In the genomic region with DNA sequence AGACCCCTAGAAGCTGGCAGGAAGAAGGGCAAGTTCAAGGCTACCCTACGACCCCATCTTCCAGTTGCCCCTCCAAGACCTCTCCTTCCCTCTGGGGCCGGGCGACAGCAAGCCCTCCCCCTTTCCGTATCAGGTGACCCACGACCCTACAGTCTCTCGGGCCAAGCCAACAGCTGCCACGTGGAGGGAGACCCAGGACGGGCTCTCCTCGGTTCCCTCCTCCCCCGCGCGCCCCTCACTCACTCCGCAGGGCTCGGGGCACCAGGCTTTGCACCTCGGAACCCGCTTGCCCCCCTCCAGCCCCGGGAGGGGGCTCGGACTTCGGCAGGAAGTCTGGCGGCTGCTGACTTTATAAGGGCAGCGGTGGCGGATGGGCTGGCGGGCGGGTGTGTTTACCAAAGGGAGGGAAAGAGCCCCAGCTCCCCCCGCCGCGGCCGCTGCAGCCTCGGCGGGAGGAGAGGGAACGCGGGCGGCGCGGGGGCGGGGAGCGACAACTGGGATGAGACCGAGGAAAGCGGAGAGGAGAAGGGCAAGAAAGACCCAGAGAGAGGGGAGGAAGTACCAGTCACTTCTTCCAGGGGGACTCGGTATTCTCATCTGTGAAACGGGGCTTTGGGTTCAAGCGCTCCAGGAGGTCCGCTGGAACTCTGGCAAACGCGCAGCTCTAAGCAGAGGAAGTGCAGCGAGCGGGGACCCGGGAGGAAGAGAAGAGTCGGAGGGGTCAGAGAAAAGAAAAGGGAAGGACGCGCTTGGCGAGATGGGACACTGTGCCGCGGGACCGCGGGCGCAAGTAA, we compare ENCODE assay signal across 8 cellular contexts. TPM values are rescaled to one million over a fixed set of nuclear protein-coding genes. Genes with fewer than 3 reads are reported as not detected.
DNase-seq lines count a peak whose midpoint lies in the region; ATAC-seq, FAIRE-seq and TF ChIP-seq lines count a peak whose summit lies in the region.

No MANE protein-coding gene starts in this region.

- no peak for TF ChIP-seq CTCF in CD4-positive, alpha-beta T cell (IDR thresholded peaks at IDR 0.05)
- no peak for TF ChIP-seq CTCF in brain (conservative IDR thresholded peaks at IDR 0.05)
- TF ChIP-seq CTCF in keratinocyte (optimal IDR thresholded peaks at IDR 0.05 in 1 of 3, IDR thresholded peaks at IDR 0.05 in 1 of 3, conservative IDR thresholded peaks at IDR 0.05 in 1 of 3; ENCODE audit: extremely low read depth in 1 of 3, insufficient read depth in 2 of 3, low read length in 3 of 3), result no peak

- peak overlapping the region; percentile 90 for H3K4me2 ChIP-seq in keratinocyte (ENCODE audit: control insufficient read depth, extremely low read depth, insufficient read depth, low read depth, low read length)

- no peaks in the 10 kb centered on the region for H3K79me2 ChIP-seq in keratinocyte (ENCODE audit: control insufficient read depth, insufficient read depth, low read length)

- peak overlapping the region; percentile 61 for H3K9ac ChIP-seq in keratinocyte (ENCODE audit: control insufficient read depth, extremely low read depth, insufficient read depth, low read length)

- DNase-seq in CD4-positive, alpha-beta T cell, result peak; percentile 10 to 63 (median 32)
- DNase-seq in HUDEP-2 (lab: John Stamatoyannopoulos, UW; ENCODE audit: unreplicated experiment in 76 of 76) (peak in 39 of 76 experiments; percentile 13 to 64 (median 39)), keratinocyte (ENCODE audit: low read depth, low spot score) (no peak), cerebellum (ENCODE audit: low spot score) (no peak)
- DNase-seq in stimulated activated CD4-positive, alpha-beta T cell treated with anti-CD3 and anti-CD28 coated beads, Interleukin-1b, Interleukin-23, amount 100 ng/mL, for 48 hours, result peak; percentile 47

- CTCF ChIA-PET in CD4-positive, alpha-beta T cell (lab: Charles Lee), result interaction anchor here (0.8 to 4.9 kb wide), 3 partner anchors 13 to 130 kb away, joined by 3 to 19 read pairs (median 9); no protein-coding TSS in a partner anchor

- no peaks in the 10 kb centered on the region for H3K9me1 ChIP-seq in keratinocyte (ENCODE audit: control insufficient read depth, extremely low read depth, insufficient read depth, low read length)

- H3K9me3 ChIP-seq in CD4-positive, alpha-beta T cell (ENCODE audit: control insufficient read depth, low read length), result no peaks in the 10 kb centered on the region
- no peaks in the 10 kb centered on the region for H3K9me3 ChIP-seq in keratinocyte (ENCODE audit: control insufficient read depth, low read depth, low read length)

- peaks cover 34% of the 10 kb centered on the region for H3K4me1 Mint-ChIP-seq in CD4-positive, alpha-beta T cell (ENCODE audit: low read depth)
- peaks cover 17% of the 10 kb centered on the region for H3K4me1 Mint-ChIP-seq in T-helper 1 cell treated with Interleukin-12 subunit alpha and Interleukin-12 subunit beta and Interleukin-4 antibody, amounts not matched to agents 30 μg/mL and 1 μg/mL, for 36 hours (ENCODE audit: low read depth)
- peaks cover 7% of the 10 kb centered on the region for H3K4me1 Mint-ChIP-seq in brain

- peak; percentile 67 for ATAC-seq in CD4-positive, alpha-beta T cell (ENCODE audit: poor library complexity)
- ATAC-seq in GM19452 (IDR thresholded peaks at IDR 0.05; ENCODE audit: unreplicated experiment), result peak; percentile 45

- peaks cover 6% of the 10 kb centered on the region for H3K36me3 Mint-ChIP-seq in CD4-positive, alpha-beta T cell (ENCODE audit: low read depth)
- no peaks in the 10 kb centered on the region for H3K36me3 Mint-ChIP-seq in T-helper 1 cell treated with Interleukin-12 subunit alpha and Interleukin-12 subunit beta and Interleukin-4 antibody, amounts not matched to agents 30 μg/mL and 1 μg/mL, for 36 hours (ENCODE audit: low read depth)
- no peaks in the 10 kb centered on the region for H3K36me3 Mint-ChIP-seq in brain

- peak overlapping the region; percentile 90 for H2AFZ ChIP-seq in keratinocyte (ENCODE audit: control insufficient read depth, low read length)

- H3K36me3 ChIP-seq in keratinocyte (ENCODE audit: control insufficient read depth in 2 of 2, extremely low read depth in 1 of 2, insufficient read depth in 2 of 2, low read length in 2 of 2), result no peaks in the 10 kb centered on the region

- intact Hi-C loops in CD4-positive, alpha-beta T cell (cut with DNase I, micrococcal nuclease), result no loop called here

- POLR2A ChIA-PET in CD4-positive, alpha-beta T cell (lab: Charles Lee), result interaction anchor here (0.7 to 1.8 kb wide), 9 partner anchors 10 to 1064 kb away, joined by 3 to 7 read pairs (median 3); partner anchors contain the start of genes LPXN and ZFP91

- no peak for FAIRE-seq in keratinocyte (lab: Jason Lieb, UNC)

- no peaks in the 10 kb centered on the region for H4K20me1 ChIP-seq in keratinocyte (ENCODE audit: control insufficient read depth, extremely low read depth, insufficient read depth, low read length)

- H3K27ac Mint-ChIP-seq in CD4-positive, alpha-beta T cell, result peak overlapping the region; percentile 44
- peak overlapping the region; percentile 81 for H3K27ac Mint-ChIP-seq in T-helper 1 cell treated with Interleukin-12 subunit alpha and Interleukin-12 subunit beta and Interleukin-4 antibody, amounts not matched to agents 30 μg/mL and 1 μg/mL, for 36 hours
- peak overlapping the region in 2 of 5 experiments; percentile 28 to 54 for H3K27ac Mint-ChIP-seq in brain

- peak overlapping the region; percentile 50 to 78 (median 72) for H3K4me3 ChIP-seq in keratinocyte (ENCODE audit: control insufficient read depth in 2 of 3, extremely low read depth in 1 of 3, insufficient read depth in 2 of 3, low read depth in 1 of 3, low read length in 3 of 3)

- dilution Hi-C loops in keratinocyte (cut with MboI; ENCODE audit: extremely low pct_ligation_motif_present, low sequenced_read_pairs), result no loop called here

- no peaks in the 10 kb centered on the region for H3K27me3 Mint-ChIP-seq in CD4-positive, alpha-beta T cell
- H3K27me3 Mint-ChIP-seq in T-helper 1 cell treated with Interleukin-12 subunit alpha and Interleukin-12 subunit beta and Interleukin-4 antibody, amounts not matched to agents 30 μg/mL and 1 μg/mL, for 36 hours (ENCODE audit: low read depth), result peaks cover 8% of the 10 kb centered on the region
- H3K27me3 Mint-ChIP-seq in brain, result peaks cover 91% of the 10 kb centered on the region

- no peaks in the 10 kb centered on the region for H3K9me3 Mint-ChIP-seq in CD4-positive, alpha-beta T cell
- H3K9me3 Mint-ChIP-seq in T-helper 1 cell treated with Interleukin-12 subunit alpha and Interleukin-12 subunit beta and Interleukin-4 antibody, amounts not matched to agents 30 μg/mL and 1 μg/mL, for 36 hours, result no peaks in the 10 kb centered on the region
- H3K9me3 Mint-ChIP-seq in brain, result peaks cover 0 to 5% (median 0%) of the 10 kb centered on the region in 5 experiments

- no peaks in the 10 kb centered on the region for H3K27me3 ChIP-seq in CD4-positive, alpha-beta T cell (ENCODE audit: control insufficient read depth, insufficient read depth, low read length)
- H3K27me3 ChIP-seq in keratinocyte (ENCODE audit: control insufficient read depth, extremely low read depth, insufficient read depth, low read length), result peaks cover 23% of the 10 kb centered on the region

- H3K27ac ChIP-seq in CD4-positive, alpha-beta T cell (ENCODE audit: low read depth, low read length), result no peak overlapping the region
- no peak overlapping the region for H3K27ac ChIP-seq in keratinocyte (ENCODE audit: control insufficient read depth, insufficient read depth, low read length)

- H3K4me3 Mint-ChIP-seq in CD4-positive, alpha-beta T cell, result peak overlapping the region; percentile 98
- peak overlapping the region; percentile 99 for H3K4me3 Mint-ChIP-seq in T-helper 1 cell treated with Interleukin-12 subunit alpha and Interleukin-12 subunit beta and Interleukin-4 antibody, amounts not matched to agents 30 μg/mL and 1 μg/mL, for 36 hours
- peak overlapping the region; percentile 87 to 97 (median 91) for H3K4me3 Mint-ChIP-seq in brain

- H3K4me1 ChIP-seq in keratinocyte (ENCODE audit: control insufficient read depth, extremely low read depth, insufficient read depth, low read length), result peaks cover 4% of the 10 kb centered on the region

RNA-seq across cellular contexts. Expression of gene SLC43A1, which starts 0.8 kb away (rescaled TPM):
- total RNA-seq in CD4-positive, alpha-beta T cell, result 1 to 10 TPM; 3.1 to 4.2 TPM
- polyA plus RNA-seq in brain (ENCODE audit: insufficient read depth, low read depth, low replicate concordance) (1.6 TPM), keratinocyte (0.45 to 0.91 TPM (median 0.75 TPM) in 3 replicates)
- polyA plus RNA-seq in keratinocyte (2011; ENCODE audit: low read depth), result not detected
- polyA plus RNA-seq in keratinocyte (2011; cell fraction: cytosol; rRNA removed), result 0.53 and 0.65 TPM in 2 replicates
- 1.2 and 1.4 TPM in 2 replicates for polyA plus RNA-seq in keratinocyte (2011; cell fraction: nucleus; rRNA removed)
- polyA plus RNA-seq in keratinocyte (2012; ENCODE audit: low replicate concordance), result 0.18 and 0.38 TPM in 2 replicates
- polyA minus RNA-seq in keratinocyte, result 0.99 to 1.5 TPM (median 1.1 TPM) in 3 replicates
- polyA minus RNA-seq in keratinocyte (2011; cell fraction: cytosol; rRNA and poly(A)+ RNA removed), result not detected
- polyA minus RNA-seq in keratinocyte (2011; cell fraction: nucleus; rRNA and poly(A)+ RNA removed), result 1.2 TPM in 2 replicates
- 3.3 TPM for total RNA-seq in cerebellum

RNA-seq across cellular contexts. Expression of gene TIMM10, which starts 15.8 kb away (rescaled TPM):
- total RNA-seq in CD4-positive, alpha-beta T cell, result 10 to 100 TPM; 28.0 TPM
- polyA plus RNA-seq in brain (ENCODE audit: insufficient read depth, low read depth, low replicate concordance) (98.7 TPM), keratinocyte (65.7 to 92.2 TPM (median 70.9 TPM) in 3 replicates)
- polyA plus RNA-seq in keratinocyte (2011; ENCODE audit: low read depth), result 24.0 TPM
- polyA plus RNA-seq in keratinocyte (2011; cell fraction: cytosol; rRNA removed), result 56.9 and 69.2 TPM in 2 replicates
- 34.1 TPM in 2 replicates for polyA plus RNA-seq in keratinocyte (2011; cell fraction: nucleus; rRNA removed)
- 45.9 and 60.8 TPM in 2 replicates for polyA plus RNA-seq in keratinocyte (2012; ENCODE audit: low replicate concordance)
- polyA minus RNA-seq in keratinocyte, result 21.7 to 26.8 TPM (median 23.8 TPM) in 3 replicates
- 16.1 TPM for polyA minus RNA-seq in keratinocyte (2011; cell fraction: cytosol; rRNA and poly(A)+ RNA removed)
- polyA minus RNA-seq in keratinocyte (2011; cell fraction: nucleus; rRNA and poly(A)+ RNA removed), result 5.2 and 9.5 TPM in 2 replicates
- 20.4 TPM for total RNA-seq in cerebellum

RNA-seq across cellular contexts. Expression of gene SMTNL1, which starts 22.7 kb away (rescaled TPM):
- not detected for total RNA-seq in CD4-positive, alpha-beta T cell
- polyA plus RNA-seq in brain (ENCODE audit: insufficient read depth, low read depth, low replicate concordance) (not detected), keratinocyte (not detected in 3 replicates)
- polyA plus RNA-seq in keratinocyte (2011; ENCODE audit: low read depth), result not detected
- not detected in 2 replicates for polyA plus RNA-seq in keratinocyte (2011; cell fraction: cytosol; rRNA removed)
- polyA plus RNA-seq in keratinocyte (2011; cell fraction: nucleus; rRNA removed), result not detected in 2 replicates
- 0.16 TPM in 1 of 2 replicates, not detected in the other for polyA plus RNA-seq in keratinocyte (2012; ENCODE audit: low replicate concordance)
- not detected in 3 replicates for polyA minus RNA-seq in keratinocyte
- polyA minus RNA-seq in keratinocyte (2011; cell fraction: cytosol; rRNA and poly(A)+ RNA removed), result not detected
- polyA minus RNA-seq in keratinocyte (2011; cell fraction: nucleus; rRNA and poly(A)+ RNA removed), result not detected in 2 replicates
- total RNA-seq in cerebellum, result not detected

RNA-seq across cellular contexts. Expression of gene UBE2L6, which starts 52.7 kb away (rescaled TPM):
- total RNA-seq in CD4-positive, alpha-beta T cell, result 10 to 100 TPM; 35.0 to 36.2 TPM
- polyA plus RNA-seq in brain (ENCODE audit: insufficient read depth, low read depth, low replicate concordance) (115 TPM), keratinocyte (56.6 to 91.9 TPM (median 83.0 TPM) in 3 replicates)
- 7.3 TPM for polyA plus RNA-seq in keratinocyte (2011; ENCODE audit: low read depth)
- polyA plus RNA-seq in keratinocyte (2011; cell fraction: cytosol; rRNA removed), result 80.2 and 98.6 TPM in 2 replicates
- 28.2 and 34.6 TPM in 2 replicates for polyA plus RNA-seq in keratinocyte (2011; cell fraction: nucleus; rRNA removed)
- polyA plus RNA-seq in keratinocyte (2012; ENCODE audit: low replicate concordance), result 27.9 and 83.8 TPM in 2 replicates
- 91.7 to 187 TPM (median 100 TPM) in 3 replicates for polyA minus RNA-seq in keratinocyte
- 63.5 TPM for polyA minus RNA-seq in keratinocyte (2011; cell fraction: cytosol; rRNA and poly(A)+ RNA removed)
- 9.4 and 12.3 TPM in 2 replicates for polyA minus RNA-seq in keratinocyte (2011; cell fraction: nucleus; rRNA and poly(A)+ RNA removed)
- 32.8 TPM for total RNA-seq in cerebellum

RNA-seq across cellular contexts. Expression of gene RTN4RL2, which starts 54.4 kb away (rescaled TPM):
- under 1 TPM; 0.17 to 0.19 TPM for total RNA-seq in CD4-positive, alpha-beta T cell
- polyA plus RNA-seq in brain (ENCODE audit: insufficient read depth, low read depth, low replicate concordance), result 14.0 TPM
- polyA plus RNA-seq in keratinocyte, result 0.03 to 0.12 TPM in 2 of 3 replicates, not detected in the other
- polyA plus RNA-seq in keratinocyte (2011; ENCODE audit: low read depth), result not detected
- polyA plus RNA-seq in keratinocyte (2011; cell fraction: cytosol; rRNA removed), result 0.18 TPM in 1 of 2 replicates, not detected in the other
- polyA plus RNA-seq in keratinocyte (2011; cell fraction: nucleus; rRNA removed), result 0.13 TPM in 1 of 2 replicates, not detected in the other
- polyA plus RNA-seq in keratinocyte (2012; ENCODE audit: low replicate concordance), result 0.28 and 0.39 TPM in 2 replicates
- polyA minus RNA-seq in keratinocyte, result not detected in 3 replicates
- polyA minus RNA-seq in keratinocyte (2011; cell fraction: cytosol; rRNA and poly(A)+ RNA removed), result not detected
- polyA minus RNA-seq in keratinocyte (2011; cell fraction: nucleus; rRNA and poly(A)+ RNA removed), result not detected in 2 replicates
- 1.2 TPM for total RNA-seq in cerebellum

Comparison
In these comparisons a context has a peak if more than half of its experiments do, and no peak if none do; other contexts are left out.
1. DNase-seq: peak in CD4-positive, alpha-beta T cell (10 of 10), HUDEP-2 (39 of 76) and stimulated activated CD4-positive, alpha-beta T cell treated with anti-CD3 and anti-CD28 coated beads, Interleukin-1b, Interleukin-23, amount 100 ng/mL, for 48 hours (single experiment); none in keratinocyte (single experiment) and cerebellum (single experiment).
2. Peak in every context shown above with its lines, with median percentiles within 50 percentile points of each other: H3K4me3 Mint-ChIP-seq.